Comparison of ENCODE assay signal across 9 cellular contexts in genomic region chr12:67430708-67431335, GRCh38.
A peak's percentile ranks its signal among the peaks of the same experiment; 100 is the strongest.
DNase-seq lines count a peak whose midpoint lies in the region; ATAC-seq and TF ChIP-seq lines count a peak whose summit lies in the region.
"Had no signal": no experiment of that assay in that cellular context is flagged by ENCODE, and none has a peak within 500 bp of the region (broad histone marks: within the 10 kb centered on the region; RNA-seq: fewer than 3 reads in every experiment).

No MANE protein-coding gene starts in this region.

- 4 to 8% (median 6%) methylated on average over 9 of the region's 9 CpGs for WGBS in ovary, 3 donors

- H3K27me3 ChIP-seq in BJ (ENCODE audit: control insufficient read depth, insufficient read depth, low read length) (no peaks in the 10 kb centered on the region), Peyer's patch (no peaks in the 10 kb centered on the region), ovary (no peaks in the 10 kb centered on the region), BE2C (no peaks in the 10 kb centered on the region)

- CTCF ChIA-PET in BJ (lab: Yijun Ruan, JAX) = interaction anchor here (0.8 to 1.7 kb wide), 7 partner anchors 9 to 515 kb away, joined by 3 to 7 read pairs (median 4); no protein-coding TSS in a partner anchor

- H3K36me3 ChIP-seq in BJ (ENCODE audit: control insufficient read depth, insufficient read depth, low read length) (no peaks in the 10 kb centered on the region), Peyer's patch (no peaks in the 10 kb centered on the region), ovary (no peaks in the 10 kb centered on the region), BE2C (no peaks in the 10 kb centered on the region)

- DNase-seq in BJ (ENCODE audit: low read depth) = no peak
- DNase-seq in Peyer's patch = peak in 1 of 3 donors; percentile 58
- DNase-seq in Right ventricle myocardium superior = peak; percentile 82
- peak; percentile 67 to 79 (median 70) for DNase-seq in ovary
- DNase-seq in NCI-H774 (lab: John Stamatoyannopoulos, UW) = no peak
- DNase-seq in dedifferentiated amniotic fluid mesenchymal stem cell (ENCODE audit: extremely low spot score) = no peak
- no peak for DNase-seq in BE2C
- DNase-seq: nephron progenitor cell had no signal

- H3K4me1 ChIP-seq in Peyer's patch = peaks cover 0 to 68% (median 11%) of the 10 kb centered on the region in 4 donors
- peaks cover 16% of the 10 kb centered on the region for H3K4me1 ChIP-seq in ovary (ENCODE audit: insufficient read depth)
- H3K4me1 ChIP-seq in BE2C = peaks cover 3% of the 10 kb centered on the region; the same call in 1 of the 2 replicates

- no peak overlapping the region for H3K4me3 ChIP-seq in BJ (ENCODE audit: low read depth, low read length)
- no peak overlapping the region for H3K4me3 ChIP-seq in Peyer's patch
- no peak overlapping the region for H3K4me3 ChIP-seq in ovary
- no peak overlapping the region for H3K4me3 ChIP-seq in BE2C (ENCODE audit: low read depth, low read length)

- intact Hi-C loops in Right ventricle myocardium superior (cut with DNase I) = loop anchor here (5.0 to 10.0 kb wide), 2 partner anchors 224 to 516 kb away; no protein-coding TSS in a partner anchor
- intact Hi-C loops in ovary (cut with DNase I) = loop anchor here in 2 of 4 donors (10.0 kb wide), 1 partner anchor 514 kb away; no protein-coding TSS in a partner anchor

- no peaks in the 10 kb centered on the region for H3K9me3 ChIP-seq in Peyer's patch
- no peaks in the 10 kb centered on the region for H3K9me3 ChIP-seq in ovary
- no peaks in the 10 kb centered on the region for H3K9me3 ChIP-seq in BE2C

- TF ChIP-seq CTCF in BJ (IDR thresholded peaks at IDR 0.05; ENCODE audit: insufficient read depth, low read depth, low read length) = peak; percentile 20; the same call in 1 of the 2 replicates
- no peak for TF ChIP-seq CTCF in Peyer's patch (IDR thresholded peaks at IDR 0.05)
- TF ChIP-seq CTCF in ovary (IDR thresholded peaks at IDR 0.05) = peak in 1 of 3 donors; percentile 61
- TF ChIP-seq CTCF in BE2C (IDR thresholded peaks at IDR 0.05; ENCODE audit: low read depth, low read length) = no peak

- H3K27ac ChIP-seq in Peyer's patch (peak overlapping the region in 3 of 4 donors; percentile 50 to 86 (median 70)), ovary (peak overlapping the region in 1 of 2 donors; percentile 32)

- ATAC-seq in Right ventricle myocardium superior (ENCODE audit: poor library complexity) = peak; percentile 86
- ATAC-seq in HG03097 (IDR thresholded peaks at IDR 0.05; ENCODE audit: low FRiP score, unreplicated experiment) = no peak

- TF ChIP-seq EP300 in ovary (IDR thresholded peaks at IDR 0.05) = no peak

- TF ChIP-seq POLR2A in Peyer's patch (IDR thresholded peaks at IDR 0.05) (no peak), ovary (IDR thresholded peaks at IDR 0.05) (no peak)

- POLR2A ChIA-PET in BJ (lab: Charles Lee) = no interaction called here

Comparison
In these comparisons a context has a peak if more than half of its experiments do, and no peak if none do; other contexts are left out.
1. DNase-seq: peak in Right ventricle myocardium superior (single experiment) and ovary (5 of 5); none in BJ (single experiment), NCI-H774 (single experiment), dedifferentiated amniotic fluid mesenchymal stem cell (single experiment) and BE2C (single experiment).